24 cellular contexts compared by ENCODE assay signal in the genomic region with DNA sequence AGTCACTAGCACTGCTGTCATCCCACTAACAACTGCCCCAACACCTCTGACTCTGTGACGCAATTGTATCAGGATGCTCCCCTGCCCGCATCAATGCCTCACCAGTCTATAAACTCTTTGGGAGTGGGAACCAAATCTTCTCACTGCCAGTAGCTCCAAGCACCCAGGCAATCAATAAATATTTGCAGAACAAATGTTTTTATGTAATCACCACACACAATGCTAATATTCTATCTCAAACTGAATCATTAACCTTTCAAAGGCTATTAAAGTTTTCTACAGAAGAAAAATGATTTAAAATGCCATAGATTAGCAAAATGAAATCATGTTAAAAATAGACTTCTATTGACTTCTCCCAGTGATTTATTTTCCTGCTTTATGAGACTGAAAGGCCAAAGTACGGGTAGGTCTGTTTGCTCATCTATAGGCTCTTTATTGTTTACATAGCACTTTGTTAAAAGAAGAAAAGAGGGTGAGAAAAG.
DNase-seq lines count a peak whose midpoint lies in the region; ATAC-seq, FAIRE-seq and TF ChIP-seq lines count a peak whose summit lies in the region.
"Had no signal": no experiment of that assay in that cellular context is flagged by ENCODE, and none has a peak within 500 bp of the region (broad histone marks: within the 10 kb centered on the region; RNA-seq: fewer than 3 reads in every experiment).

No MANE protein-coding gene starts in this region.

- H3K4me3 Mint-ChIP-seq in Calu3 (ENCODE audit: low read depth, unreplicated experiment) (no peak overlapping the region), neural crest cell (no peak overlapping the region), chondrocyte (ENCODE audit: unreplicated experiment) (no peak overlapping the region)
- H3K4me3 Mint-ChIP-seq: activated CD4-positive, alpha-beta memory T cell treated with anti-CD3 and anti-CD28 coated beads, Interleukin-2, amount 10 ng/mL, durations not matched to agents 7 days and 5 days; HFFc6; naive thymus-derived CD8-positive, alpha-beta T cell had no signal

- intact Hi-C loops in Calu3 (cut with micrococcal nuclease; ENCODE audit: unreplicated experiment) = no loop called here

- no peak for ATAC-seq in GM18858 (IDR thresholded peaks at IDR 0.05; ENCODE audit: unreplicated experiment)
- ATAC-seq: GM12878; naive thymus-derived CD8-positive, alpha-beta T cell; right cardiac atrium; upper lobe of right lung had no signal

- no peak for TF ChIP-seq CTCF in Calu3 (IDR thresholded peaks at IDR 0.05; ENCODE audit: unreplicated experiment)
- no peak for TF ChIP-seq CTCF in neural crest cell (conservative IDR thresholded peaks at IDR 0.05)
- no peak for TF ChIP-seq CTCF in chondrocyte (IDR thresholded peaks at IDR 0.05)

- H3K36me3 Mint-ChIP-seq in Calu3 (ENCODE audit: insufficient read depth, unreplicated experiment) (peaks cover 7% of the 10 kb centered on the region), neural crest cell (ENCODE audit: low read depth) (no peaks in the 10 kb centered on the region), chondrocyte (ENCODE audit: low read depth) (peaks cover 17% of the 10 kb centered on the region)
- H3K36me3 Mint-ChIP-seq: naive thymus-derived CD8-positive, alpha-beta T cell had no signal

- peak; percentile 80 for FAIRE-seq in colon (lab: Jason Lieb, UNC)
- FAIRE-seq: HTR-8/SVneo had no signal

- H3K4me1 Mint-ChIP-seq in Calu3 (ENCODE audit: low read depth, unreplicated experiment) (peaks cover 55% of the 10 kb centered on the region), neural crest cell (no peaks in the 10 kb centered on the region), chondrocyte (ENCODE audit: low read depth) (no peaks in the 10 kb centered on the region)
- H3K4me1 Mint-ChIP-seq: activated CD4-positive, alpha-beta memory T cell treated with anti-CD3 and anti-CD28 coated beads, Interleukin-2, amount 10 ng/mL, durations not matched to agents 7 days and 5 days had no signal

- CTCF ChIA-PET in Calu3 (lab: Charles Lee) = interaction anchor here (0.9 to 2.3 kb wide), 3 partner anchors 9 to 93 kb away, joined by 3 to 9 read pairs (median 5); no protein-coding TSS in a partner anchor

- DNase-seq in Calu3 (peak; percentile 13), NCI-H146 treated with DMSO at 0.1 percent for 48 hours (lab: John Stamatoyannopoulos, UW; ENCODE audit: unreplicated experiment) (peak; percentile 74), neural crest cell (ENCODE audit: low read depth, low spot score) (no peak), T-helper 1 cell (no peak), ecto neural progenitor cell (ENCODE audit: low spot score) (no peak), chondrocyte (ENCODE audit: low spot score) (no peak)
- DNase-seq: activated CD4-positive, alpha-beta memory T cell treated with anti-CD3 and anti-CD28 coated beads, Interleukin-2, amount 10 ng/mL, durations not matched to agents 7 days and 5 days; activated gamma-delta T cell; glutamatergic neuron; HFFc6; Karpas-422; mesendoderm; naive thymus-derived CD8-positive, alpha-beta T cell; NCI-H446; ovary; right cardiac atrium; RPMI8226; stimulated activated CD8-positive, alpha-beta memory T cell treated with anti-CD3 and anti-CD28 coated beads, Interleukin-4, amount 100 ng/mL, for 48 hours; T1000; upper lobe of right lung had no signal

- no TSS peak for BruUV-seq in Calu3 (replicated peaks; lab: Mats Ljungman, UMichigan)

- H3K27ac Mint-ChIP-seq in Calu3 (ENCODE audit: unreplicated experiment) = peak overlapping the region; percentile 25
- H3K27ac Mint-ChIP-seq in neural crest cell (ENCODE audit: unreplicated experiment) = peak overlapping the region; percentile 21
- no peak overlapping the region for H3K27ac Mint-ChIP-seq in chondrocyte (ENCODE audit: unreplicated experiment)
- H3K27ac Mint-ChIP-seq: activated CD4-positive, alpha-beta memory T cell treated with anti-CD3 and anti-CD28 coated beads, Interleukin-2, amount 10 ng/mL, durations not matched to agents 7 days and 5 days; HFFc6; naive thymus-derived CD8-positive, alpha-beta T cell had no signal

- H3K27me3 Mint-ChIP-seq in Calu3 (ENCODE audit: unreplicated experiment) = no peaks in the 10 kb centered on the region
- H3K27me3 Mint-ChIP-seq in neural crest cell (ENCODE audit: low read depth) = no peaks in the 10 kb centered on the region
- no peaks in the 10 kb centered on the region for H3K27me3 Mint-ChIP-seq in chondrocyte (ENCODE audit: low read depth)

- no peaks in the 10 kb centered on the region for H3K9me3 Mint-ChIP-seq in Calu3 (ENCODE audit: low read depth, unreplicated experiment)
- H3K9me3 Mint-ChIP-seq in neural crest cell = peaks cover 3% of the 10 kb centered on the region
- H3K9me3 Mint-ChIP-seq in chondrocyte (ENCODE audit: low read depth) = no peaks in the 10 kb centered on the region
- H3K9me3 Mint-ChIP-seq: activated CD4-positive, alpha-beta memory T cell treated with anti-CD3 and anti-CD28 coated beads, Interleukin-2, amount 10 ng/mL, durations not matched to agents 7 days and 5 days; HFFc6; naive thymus-derived CD8-positive, alpha-beta T cell had no signal

Comparison
In these comparisons a context has a peak if more than half of its experiments do, and no peak if none do; other contexts are left out.
1. DNase-seq: peak in Calu3 (single experiment) and NCI-H146 treated with DMSO at 0.1 percent for 48 hours (single experiment); none in neural crest cell (single experiment), T-helper 1 cell (0 of 5), ecto neural progenitor cell (single experiment) and chondrocyte (single experiment).